Comparison of ENCODE assay signal across 12 cellular contexts in the genomic region with DNA sequence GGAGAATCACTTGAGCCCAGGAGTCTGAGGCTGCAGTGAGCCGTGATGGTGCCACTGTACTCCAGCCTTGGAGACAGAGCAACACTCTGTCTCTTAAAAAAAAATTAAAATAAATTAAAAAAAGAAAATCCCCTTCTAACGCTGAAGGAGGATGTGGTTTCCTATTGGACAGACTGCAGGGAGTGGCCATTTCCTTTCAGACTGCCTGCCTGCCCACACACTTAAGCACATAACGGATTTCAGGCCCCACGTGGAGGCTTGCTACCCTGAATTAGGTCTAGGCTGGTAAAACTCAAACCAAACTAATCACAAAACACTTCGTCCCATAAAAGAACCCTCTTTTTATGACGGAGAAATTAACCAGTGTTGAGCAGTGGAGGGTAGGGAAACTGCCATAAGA. TPM values are rescaled to one million over a fixed set of nuclear protein-coding genes. Genes with fewer than 3 reads are reported as not detected.
DNase-seq lines count a peak whose midpoint lies in the region; ATAC-seq and TF ChIP-seq lines count a peak whose summit lies in the region.
"Had no signal": no experiment of that assay in that cellular context is flagged by ENCODE, and none has a peak within 500 bp of the region (broad histone marks: within the 10 kb centered on the region; RNA-seq: fewer than 3 reads in every experiment).

No MANE protein-coding gene starts in this region.

- H3K27me3 ChIP-seq in A673 (replicated peaks; ENCODE audit: insufficient read depth, low read depth, low read length, poor library complexity) = no peaks in the 10 kb centered on the region
- H3K27me3 ChIP-seq: BLaER1, pancreas had no signal

- H3K4me1 Mint-ChIP-seq in activated CD4-positive, alpha-beta T cell treated with anti-CD3 and anti-CD28 coated beads, Interleukin-2, amount 10 ng/mL, durations not matched to agents 7 days and 5 days = peaks cover 30% of the 10 kb centered on the region

- no peak for TF ChIP-seq CTCF in A673 (conservative IDR thresholded peaks at IDR 0.05; ENCODE audit: low read depth, low read length)
- no peak for TF ChIP-seq CTCF in RWPE1 (conservative IDR thresholded peaks at IDR 0.05; ENCODE audit: low read depth)

- ATAC-seq in GM18907 (IDR thresholded peaks at IDR 0.05; ENCODE audit: unreplicated experiment) (peak; percentile 88), HG03025 (IDR thresholded peaks at IDR 0.05; ENCODE audit: low FRiP score, unreplicated experiment) (peak; percentile 52)
- ATAC-seq: pancreas had no signal

- peak overlapping the region; percentile 88 for H3K27ac Mint-ChIP-seq in activated CD4-positive, alpha-beta T cell treated with anti-CD3 and anti-CD28 coated beads, Interleukin-2, amount 10 ng/mL, durations not matched to agents 7 days and 5 days

- BruUV-seq in A673 (replicated peaks; lab: Mats Ljungman, UMichigan) = no TSS peak

- H3K4me3 ChIP-seq in A673 (ENCODE audit: low read depth, low read length, poor library complexity, severe bottlenecking) = no peak overlapping the region
- H3K4me3 ChIP-seq: BLaER1, pancreas had no signal

- H3K4me3 Mint-ChIP-seq in activated CD4-positive, alpha-beta T cell treated with anti-CD3 and anti-CD28 coated beads, Interleukin-2, amount 10 ng/mL, durations not matched to agents 7 days and 5 days = no peak overlapping the region

- H3K36me3 ChIP-seq in A673 (ENCODE audit: insufficient read depth, low read length, poor library complexity, severe bottlenecking) = no peaks in the 10 kb centered on the region
- H3K36me3 ChIP-seq: BLaER1, pancreas had no signal

- POLR2A ChIA-PET in A673 (lab: Charles Lee; ENCODE audit: low non-redundant PET) (no interaction called here), RWPE1 (lab: Yijun Ruan, JAX; ENCODE audit: low non-redundant PET) (no interaction called here)
- POLR2A ChIA-PET in activated CD4-positive, alpha-beta T cell treated with anti-CD3 and anti-CD28 coated beads, Interleukin-2, amount 10 ng/mL, durations not matched to agents 7 days and 5 days (lab: Charles Lee) = no interaction called here

- no peaks in the 10 kb centered on the region for H3K4me1 ChIP-seq in A673 (ENCODE audit: insufficient read depth, low read length, poor library complexity, severe bottlenecking)
- H3K4me1 ChIP-seq: BLaER1, pancreas had no signal

- intact Hi-C loops in A673 (cut with micrococcal nuclease; ENCODE audit: unreplicated experiment) = no loop called here

- H3K27me3 Mint-ChIP-seq in activated CD4-positive, alpha-beta T cell treated with anti-CD3 and anti-CD28 coated beads, Interleukin-2, amount 10 ng/mL, durations not matched to agents 7 days and 5 days = no peaks in the 10 kb centered on the region

- DNase-seq in A673 (ENCODE audit: low spot score) = peak; percentile 11
- peak; percentile 61 for DNase-seq in activated CD4-positive, alpha-beta T cell treated with anti-CD3 and anti-CD28 coated beads, Interleukin-2, amount 10 ng/mL, durations not matched to agents 7 days and 5 days
- no peak for DNase-seq in AG08396 (ENCODE audit: low spot score)
- DNase-seq in NCI-H1048 (lab: John Stamatoyannopoulos, UW) = no peak
- no peak for DNase-seq in KG1 (lab: John Stamatoyannopoulos, UW)
- no peak for DNase-seq in RWPE1 (ENCODE audit: low spot score)
- DNase-seq: NCI-H524 treated with DMSO at 0.1 percent for 48 hours, pancreas had no signal

- CTCF ChIA-PET in A673 (lab: Charles Lee) (no interaction called here), RWPE1 (lab: Yijun Ruan, JAX) (no interaction called here)
- CTCF ChIA-PET in activated CD4-positive, alpha-beta T cell treated with anti-CD3 and anti-CD28 coated beads, Interleukin-2, amount 10 ng/mL, durations not matched to agents 7 days and 5 days (lab: Charles Lee) = no interaction called here

- peaks cover 16% of the 10 kb centered on the region for H3K36me3 Mint-ChIP-seq in activated CD4-positive, alpha-beta T cell treated with anti-CD3 and anti-CD28 coated beads, Interleukin-2, amount 10 ng/mL, durations not matched to agents 7 days and 5 days (ENCODE audit: low read depth)

- H3K27ac ChIP-seq in A673 (ENCODE audit: low read depth, low read length, poor library complexity, severe bottlenecking) (no peak overlapping the region), RWPE1 (no peak overlapping the region)
- H3K27ac ChIP-seq: BLaER1, pancreas had no signal

- peaks cover 2% of the 10 kb centered on the region for H3K9me3 Mint-ChIP-seq in activated CD4-positive, alpha-beta T cell treated with anti-CD3 and anti-CD28 coated beads, Interleukin-2, amount 10 ng/mL, durations not matched to agents 7 days and 5 days

- no peaks in the 10 kb centered on the region for H3K9me3 ChIP-seq in A673 (ENCODE audit: low read depth, low read length, poor library complexity, severe bottlenecking)
- H3K9me3 ChIP-seq: BLaER1, pancreas had no signal

RNA-seq across cellular contexts. Expression of a gene that starts 34.0 kb away (rescaled TPM):
- 3.0 and 3.1 TPM in 2 replicates for total RNA-seq in A673 (2021)
- 10 to 100 TPM; 48.1 to 52.0 TPM for total RNA-seq in activated CD4-positive, alpha-beta T cell treated with anti-CD3 and anti-CD28 coated beads, Interleukin-2, amount 10 ng/mL, durations not matched to agents 7 days and 5 days
- total RNA-seq: chondrocyte had no signal

Comparison
In these comparisons a context has a peak if more than half of its experiments do, and no peak if none do; other contexts are left out.
1. DNase-seq: peak in A673 (single experiment) and activated CD4-positive, alpha-beta T cell treated with anti-CD3 and anti-CD28 coated beads, Interleukin-2, amount 10 ng/mL, durations not matched to agents 7 days and 5 days (single experiment); none in AG08396 (single experiment), NCI-H1048 (single experiment), KG1 (single experiment) and RWPE1 (single experiment).
2. RNA of a gene that starts 34.0 kb away (total RNA-seq): 48.1 to 52.0 TPM in activated CD4-positive, alpha-beta T cell treated with anti-CD3 and anti-CD28 coated beads, Interleukin-2, amount 10 ng/mL, durations not matched to agents 7 days and 5 days; 3.0 to 3.1 TPM in A673; every median in the first group is over 10 times any median in the second.